In the genomic region with DNA sequence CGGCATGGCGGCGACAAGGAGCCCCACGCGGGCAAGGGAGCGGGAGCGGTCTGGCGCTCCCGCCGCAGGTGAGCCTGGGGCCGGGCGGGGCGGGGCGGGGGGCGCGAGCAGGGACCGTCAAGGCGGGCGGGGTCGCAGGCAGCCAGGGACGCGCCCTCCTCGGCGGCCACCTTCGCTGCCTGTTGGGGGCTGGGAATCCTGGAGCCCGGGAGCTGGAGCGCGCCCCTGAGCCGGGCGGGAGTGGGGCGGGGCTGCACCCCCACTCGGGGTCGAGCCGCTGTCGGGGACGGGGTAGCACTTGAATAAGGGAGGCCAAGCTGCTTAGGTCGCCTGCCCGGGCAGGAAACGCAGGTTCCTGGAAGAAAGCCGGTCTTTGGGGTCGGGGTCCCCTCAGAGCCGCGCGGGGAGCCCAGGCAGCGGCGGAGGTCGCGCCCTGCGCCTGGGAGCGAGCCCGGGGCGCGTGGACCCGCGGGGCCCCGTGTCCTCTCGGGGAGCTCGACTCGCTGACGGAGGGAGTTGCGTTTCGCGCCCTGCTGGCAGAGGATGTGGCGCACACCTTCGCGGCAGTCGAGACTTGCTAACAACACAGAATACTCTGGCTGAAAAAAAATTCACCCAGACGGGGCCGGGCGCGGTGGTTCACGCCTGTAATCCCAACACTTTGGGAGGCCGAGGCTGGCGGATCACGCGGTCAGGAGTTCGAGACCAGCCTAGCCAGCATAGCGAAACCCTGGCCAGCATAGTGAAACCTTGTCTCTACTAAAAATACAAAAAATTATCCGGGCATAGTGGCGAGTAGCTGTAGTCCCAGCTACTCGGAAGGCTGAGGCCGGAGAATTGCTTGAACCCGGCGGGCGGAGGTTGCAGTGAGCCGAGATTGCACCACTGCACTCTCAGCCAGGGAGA, we compare ENCODE assay signal across 8 cellular contexts. TPM values are rescaled to one million over a fixed set of nuclear protein-coding genes. Genes with fewer than 3 reads are reported as not detected.
A peak's percentile ranks its signal among the peaks of the same experiment; 100 is the strongest.
DNase-seq lines count a peak whose midpoint lies in the region; ATAC-seq and TF ChIP-seq lines count a peak whose summit lies in the region.

No MANE protein-coding gene starts in this region.

- H3K4me2 ChIP-seq in OCI-LY1 (ENCODE audit: low read length): peak overlapping the region; percentile 90
- H3K4me2 ChIP-seq in parathyroid adenoma (ENCODE audit: low read length): peak overlapping the region; percentile 90

- intact Hi-C loops in transverse colon (cut with DNase I; ENCODE audit: low total_unique reads): no loop called here

- H3K9me3 ChIP-seq in BE2C: no peaks in the 10 kb centered on the region; the same call in 1 of the 2 replicates
- no peaks in the 10 kb centered on the region for H3K9me3 ChIP-seq in OCI-LY1 (ENCODE audit: low read length)
- H3K9me3 ChIP-seq in parathyroid adenoma (ENCODE audit: control insufficient read depth, low read length): no peaks in the 10 kb centered on the region
- no peaks in the 10 kb centered on the region for H3K9me3 ChIP-seq in transverse colon

- DNase-seq in BE2C: peak; percentile 78
- DNase-seq in activated T-cell treated with anti-CD3 and anti-CD28 coated beads, Interleukin-2, amount 50 U/mL, for 24 hours: peak; percentile 88
- no peak for DNase-seq in fibroblast of villous mesenchyme (ENCODE audit: low read depth)
- peak; percentile 83 for DNase-seq in transverse colon

- 8% methylated on average over 38 of the region's 86 CpGs; no CpG with 5 or more reads in 1 of the 2 donors for WGBS in transverse colon (ENCODE audit: low coverage in 1 of 2), 2 donors

- no peak for TF ChIP-seq EP300 in transverse colon (IDR thresholded peaks at IDR 0.05; ENCODE audit: low read depth)

- H3K4me3 ChIP-seq in BE2C (ENCODE audit: low read depth, low read length) (peak overlapping the region; percentile 72), OCI-LY1 (ENCODE audit: low read depth, low read length, poor library complexity, severe bottlenecking) (peak overlapping the region; percentile 64), fibroblast of villous mesenchyme (ENCODE audit: low read depth, low read length) (peak overlapping the region; percentile 73), parathyroid adenoma (ENCODE audit: low read depth, low read length) (peak overlapping the region; percentile 55), transverse colon (peak overlapping the region; percentile 81 to 95 (median 83))

- no peaks in the 10 kb centered on the region for H3K9me3 Mint-ChIP-seq in activated T-cell treated with anti-CD3 and anti-CD28 coated beads, Interleukin-2, amount 50 U/mL, for 24 hours

- H2AFZ ChIP-seq in OCI-LY1 (ENCODE audit: low read length) (no peak overlapping the region; the same call in 1 of the 2 replicates), parathyroid adenoma (peak overlapping the region; percentile 95)

- in situ Hi-C loops in transverse colon (cut with MboI; ENCODE audit: low pct_ligation_motif_present in 1 of 4, low pct_unique_long_range_greater_than_20kb in 1 of 4, low sequenced_read_pairs in 3 of 4): no loop called here

- H4K20me1 ChIP-seq in OCI-LY1 (ENCODE audit: insufficient read depth, low read length): no peaks in the 10 kb centered on the region

- TF ChIP-seq CTCF in BE2C (IDR thresholded peaks at IDR 0.05; ENCODE audit: low read depth, low read length) (peak; percentile 34), OCI-LY1 (IDR thresholded peaks at IDR 0.05; ENCODE audit: low read length) (no peak), fibroblast of villous mesenchyme (IDR thresholded peaks at IDR 0.05; ENCODE audit: insufficient read depth, low read depth, low read length) (peak; percentile 22), parathyroid adenoma (IDR thresholded peaks at IDR 0.05) (peak; percentile 32), transverse colon (IDR thresholded peaks at IDR 0.05) (peak; percentile 33 to 70 (median 41))

- H3F3A ChIP-seq in OCI-LY1 (ENCODE audit: insufficient read depth, low read length): no peaks in the 10 kb centered on the region

- no peaks in the 10 kb centered on the region for H3K36me3 Mint-ChIP-seq in activated T-cell treated with anti-CD3 and anti-CD28 coated beads, Interleukin-2, amount 50 U/mL, for 24 hours (ENCODE audit: low read depth)

- no peaks in the 10 kb centered on the region for H3K27me3 ChIP-seq in BE2C
- H3K27me3 ChIP-seq in OCI-LY1 (ENCODE audit: insufficient read depth, low read length): 0 out of 2 replicates have a peak, but pooled peaks cover 6% of the 10 kb centered on the region
- no peaks in the 10 kb centered on the region for H3K27me3 ChIP-seq in parathyroid adenoma (ENCODE audit: control insufficient read depth, insufficient read depth, low read length)
- H3K27me3 ChIP-seq in transverse colon: no peaks in the 10 kb centered on the region

- no peaks in the 10 kb centered on the region for H3K36me3 ChIP-seq in BE2C
- H3K36me3 ChIP-seq in OCI-LY1 (ENCODE audit: insufficient read depth, low read length): no peaks in the 10 kb centered on the region; the same call in 1 of the 2 replicates
- no peaks in the 10 kb centered on the region for H3K36me3 ChIP-seq in parathyroid adenoma (ENCODE audit: control insufficient read depth, insufficient read depth, low read length)
- no peaks in the 10 kb centered on the region for H3K36me3 ChIP-seq in transverse colon

- H3K4me1 ChIP-seq in BE2C (no peaks in the 10 kb centered on the region), OCI-LY1 (ENCODE audit: insufficient read depth, low read length, severe bottlenecking) (peaks cover 6% of the 10 kb centered on the region), parathyroid adenoma (no peaks in the 10 kb centered on the region), transverse colon (peaks cover 6 to 31% (median 17%) of the 10 kb centered on the region in 4 donors)

- H3K27ac ChIP-seq in OCI-LY1 (ENCODE audit: low read depth, low read length, poor library complexity, severe bottlenecking) (no peak overlapping the region), parathyroid adenoma (peak overlapping the region; percentile 21), transverse colon (peak overlapping the region; percentile 90 to 92 (median 91))

- H3K79me2 ChIP-seq in OCI-LY1 (ENCODE audit: insufficient read depth, low read length) (no peaks in the 10 kb centered on the region), parathyroid adenoma (no peaks in the 10 kb centered on the region)

- peak overlapping the region; percentile 46; the same call in 1 of the 2 replicates for H3K9ac ChIP-seq in OCI-LY1 (ENCODE audit: low read length)
- H3K9ac ChIP-seq in parathyroid adenoma: no peak overlapping the region

- H3K4me1 Mint-ChIP-seq in activated T-cell treated with anti-CD3 and anti-CD28 coated beads, Interleukin-2, amount 50 U/mL, for 24 hours (ENCODE audit: low read depth): peaks cover 37% of the 10 kb centered on the region

- peak; percentile 38 for TF ChIP-seq POLR2A in transverse colon (IDR thresholded peaks at IDR 0.05)

- peak overlapping the region; percentile 67 for H3K27ac Mint-ChIP-seq in activated T-cell treated with anti-CD3 and anti-CD28 coated beads, Interleukin-2, amount 50 U/mL, for 24 hours

- peak; percentile 48 for ATAC-seq in GM19025 (IDR thresholded peaks at IDR 0.05; ENCODE audit: low read depth, unreplicated experiment)
- ATAC-seq in HG03342 (IDR thresholded peaks at IDR 0.05; ENCODE audit: unreplicated experiment): peak; percentile 72

- peaks cover 7% of the 10 kb centered on the region for H3K27me3 Mint-ChIP-seq in activated T-cell treated with anti-CD3 and anti-CD28 coated beads, Interleukin-2, amount 50 U/mL, for 24 hours

- H3K9me2 ChIP-seq in OCI-LY1 (ENCODE audit: low read depth, low read length): no peaks in the 10 kb centered on the region

- peak overlapping the region; percentile 81 for H3K4me3 Mint-ChIP-seq in activated T-cell treated with anti-CD3 and anti-CD28 coated beads, Interleukin-2, amount 50 U/mL, for 24 hours

RNA-seq across cellular contexts. Expression of a gene that starts 0.6 kb away (rescaled TPM):
- 22.0 TPM for polyA plus RNA-seq in BE2C (2012; ENCODE audit: insufficient read depth, insufficient read length, low read depth)
- 19.6 and 23.7 TPM in 2 replicates for total RNA-seq in fibroblast of villous mesenchyme
- total RNA-seq in transverse colon: 10 to 100 TPM in 3 of 4 donors, 1 to 10 TPM in 1; 6.2 to 61.0 (median 27.3) TPM
